12 cellular contexts compared by ENCODE assay signal in the genomic region with DNA sequence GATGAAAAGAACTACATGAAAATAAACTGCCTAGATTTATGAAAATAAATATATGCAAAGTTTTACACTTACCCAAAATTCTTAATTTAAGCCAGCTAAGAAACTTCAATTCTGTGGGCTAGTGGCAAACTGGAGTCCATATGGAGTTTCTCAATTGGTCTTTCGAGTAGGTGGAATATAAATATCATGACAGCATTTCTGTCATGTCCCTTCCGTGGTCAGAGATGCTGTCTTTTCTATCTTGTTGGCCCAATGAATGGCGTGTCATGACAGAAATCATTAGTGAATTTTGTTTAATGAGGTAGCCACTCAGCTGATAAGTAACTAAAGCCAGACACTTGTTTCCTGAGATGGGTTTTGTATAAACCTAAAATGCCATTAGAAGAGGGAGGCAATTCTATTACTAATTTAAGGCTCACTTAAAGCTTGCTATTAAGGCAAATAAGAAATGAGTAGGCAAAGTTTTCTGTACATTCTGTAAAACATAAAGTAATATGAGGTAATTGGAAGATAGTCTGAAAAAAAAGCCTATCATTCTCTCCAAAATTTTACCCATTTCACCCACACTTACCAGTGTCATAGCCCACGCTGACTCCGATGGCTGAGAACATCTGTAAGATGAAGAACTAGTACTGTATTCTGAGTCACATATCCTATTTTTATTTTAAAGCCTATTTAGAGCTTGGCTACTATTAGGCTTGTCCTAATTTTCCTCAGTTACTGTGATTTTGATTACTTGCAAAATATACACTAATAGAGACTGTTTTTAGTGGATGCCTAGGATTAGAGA.
DNase-seq lines count a peak whose midpoint lies in the region; ATAC-seq lines count a peak whose summit lies in the region.
"Had no signal": no experiment of that assay in that cellular context is flagged by ENCODE, and none has a peak within 500 bp of the region (broad histone marks: within the 10 kb centered on the region; RNA-seq: fewer than 3 reads in every experiment).

No MANE protein-coding gene starts in this region.

- no peaks in the 10 kb centered on the region for H3K36me3 ChIP-seq in mucosa of rectum (ENCODE audit: control insufficient read depth in 2 of 2, insufficient read depth in 2 of 2, low read length in 2 of 2)
- H3K36me3 ChIP-seq: colonic mucosa had no signal

- peak overlapping the region in 1 of 2 donors; percentile 29 for H3K4me3 ChIP-seq in mucosa of rectum (ENCODE audit: low read length in 2 of 2)
- H3K4me3 ChIP-seq: colonic mucosa, PC-9 had no signal

- H3K4me1 ChIP-seq in mucosa of rectum (ENCODE audit: control insufficient read depth in 2 of 2, insufficient read depth in 2 of 2, low read length in 2 of 2): no peaks in the 10 kb centered on the region
- H3K4me1 ChIP-seq: colonic mucosa had no signal

- no peak for DNase-seq in NCI-H1105 (lab: John Stamatoyannopoulos, UW)
- DNase-seq in activated naive CD4-positive, alpha-beta T cell treated with anti-CD3 and anti-CD28 coated beads, Interleukin-2, amount 50 U/mL, for 16 hours: no peak
- DNase-seq in activated gamma-delta T cell treated with Interleukin-2 at 50 U/mL for 16 hours: no peak
- DNase-seq: colonic mucosa, NCI-H446 treated with DMSO at 0.1 percent for 48 hours, nucleus accumbens, PC-9 had no signal

- no peak overlapping the region for H3K9ac ChIP-seq in mucosa of rectum (ENCODE audit: low read depth in 1 of 2, low read length in 2 of 2)

- H3K27ac ChIP-seq in mucosa of rectum (ENCODE audit: low read depth in 2 of 2, low read length in 2 of 2): peak overlapping the region; percentile 33 to 60
- H3K27ac ChIP-seq: colonic mucosa, PC-9 had no signal

- ATAC-seq in GM18498 (IDR thresholded peaks at IDR 0.05; ENCODE audit: unreplicated experiment) (peak; percentile 41), GM21528 (IDR thresholded peaks at IDR 0.05; ENCODE audit: low FRiP score, unreplicated experiment) (peak; percentile 44), HG03354 (IDR thresholded peaks at IDR 0.05; ENCODE audit: poor library complexity, severe bottlenecking, unreplicated experiment) (peak; percentile 51), HG03135 (IDR thresholded peaks at IDR 0.05; ENCODE audit: unreplicated experiment) (no peak)

- H3K9me3 ChIP-seq in mucosa of rectum (ENCODE audit: control insufficient read depth in 2 of 2, low read length in 2 of 2): no peaks in the 10 kb centered on the region
- H3K9me3 ChIP-seq: colonic mucosa had no signal

- no peaks in the 10 kb centered on the region for H3K27me3 ChIP-seq in mucosa of rectum (ENCODE audit: control insufficient read depth in 2 of 2, insufficient read depth in 2 of 2, low read length in 2 of 2)
- H3K27me3 ChIP-seq: colonic mucosa had no signal
